ENCODE assay signal across 26 cellular contexts in the genomic region with DNA sequence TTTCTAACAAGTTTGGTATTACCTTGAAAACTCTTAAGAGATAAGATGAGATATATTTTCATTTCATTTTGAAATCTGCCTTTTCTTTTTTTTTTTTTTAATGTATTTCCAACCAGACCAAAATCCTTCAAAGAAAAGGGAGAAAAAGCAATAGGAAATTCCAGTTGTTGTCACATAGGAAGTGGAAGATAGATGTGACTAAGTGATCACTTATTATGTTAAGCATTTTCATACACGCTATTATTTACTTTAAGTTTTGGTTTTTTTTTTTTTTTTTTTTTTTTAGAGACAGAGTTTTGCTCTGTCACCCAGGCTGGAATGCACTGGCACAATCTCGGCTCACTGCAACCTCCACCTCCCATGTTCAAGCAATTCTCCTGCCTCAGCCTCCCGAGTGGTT.
DNase-seq lines count a peak whose midpoint lies in the region; ATAC-seq, FAIRE-seq and TF ChIP-seq lines count a peak whose summit lies in the region.
"Had no signal": no experiment of that assay in that cellular context is flagged by ENCODE, and none has a peak within 500 bp of the region (broad histone marks: within the 10 kb centered on the region; RNA-seq: fewer than 3 reads in every experiment).

No MANE protein-coding gene starts in this region.

- H3K36me3 ChIP-seq in endothelial cell of umbilical vein (ENCODE audit: control insufficient read depth in 2 of 2, extremely low read depth in 1 of 2, insufficient read depth in 2 of 2, low read length in 2 of 2) = peaks cover 8 to 27% of the 10 kb centered on the region in 2 experiments
- H3K36me3 ChIP-seq: neural progenitor cell had no signal

- H3K27me3 ChIP-seq in CD4-positive, alpha-beta T cell (ENCODE audit: control insufficient read depth, insufficient read depth, low read length) = no peaks in the 10 kb centered on the region
- H3K27me3 ChIP-seq in endothelial cell of umbilical vein (ENCODE audit: control insufficient read depth in 2 of 2, insufficient read depth in 2 of 2, low read length in 2 of 2) = no peaks in the 10 kb centered on the region
- H3K27me3 ChIP-seq: neural progenitor cell, stomach, transverse colon had no signal

- intact Hi-C loops in CD4-positive, alpha-beta T cell (cut with DNase I, micrococcal nuclease) = no loop called here
- intact Hi-C loops in endothelial cell of umbilical vein (cut with micrococcal nuclease) = no loop called here

- H3K9me1 ChIP-seq in endothelial cell of umbilical vein (replicated peaks; ENCODE audit: control insufficient read depth, extremely low read depth, insufficient read depth, low read length) = no peaks in the 10 kb centered on the region

- ATAC-seq in CD4-positive, alpha-beta T cell (ENCODE audit: poor library complexity) = peak; percentile 7
- ATAC-seq in GM21619 (IDR thresholded peaks at IDR 0.05; ENCODE audit: unreplicated experiment) = no peak
- ATAC-seq: lower lobe of right lung, PC-3, Right ventricle myocardium inferior, sciatic nerve had no signal

- DNase-seq in T-helper 1 cell (no peak), endothelial cell of umbilical vein (ENCODE audit: low read depth, low spot score) (peak; percentile 22), cerebellum (ENCODE audit: low spot score) (no peak), DMS79 (lab: John Stamatoyannopoulos, UW) (no peak)
- no peak for DNase-seq in CD4-positive, alpha-beta T cell
- DNase-seq in activated CD4-positive, alpha-beta memory T cell treated with anti-CD3 and anti-CD28 coated beads, Interleukin-2, amount 10 ng/mL, durations not matched to agents 7 days and 5 days = no peak
- DNase-seq: activated gamma-delta T cell treated with Interleukin-2 at 50 U/mL for 16 hours, AML-193, caudate nucleus, DMS79 treated with DMSO at 0.1 percent for 48 hours, HCEC 1CT, lower lobe of right lung, NCI-H1436 treated with DMSO at 0.1 percent for 48 hours, NCI-H510A, PC-3, stomach, transverse colon had no signal

- H3K4me1 Mint-ChIP-seq in T-helper 1 cell treated with Interleukin-12 subunit alpha and Interleukin-12 subunit beta and Interleukin-4 antibody, amounts not matched to agents 30 μg/mL and 1 μg/mL, for 36 hours (ENCODE audit: low read depth) = peaks cover 72% of the 10 kb centered on the region
- peaks cover 93% of the 10 kb centered on the region for H3K4me1 Mint-ChIP-seq in CD4-positive, alpha-beta T cell (ENCODE audit: low read depth)
- H3K4me1 Mint-ChIP-seq in activated CD4-positive, alpha-beta memory T cell treated with anti-CD3 and anti-CD28 coated beads, Interleukin-2, amount 10 ng/mL, durations not matched to agents 7 days and 5 days = peaks cover 87% of the 10 kb centered on the region

- BruUV-seq in endothelial cell of umbilical vein (replicated peaks; lab: Mats Ljungman, UMichigan) = no TSS peak

- no peak overlapping the region for H2AFZ ChIP-seq in endothelial cell of umbilical vein (ENCODE audit: low read depth, low read length)
- H2AFZ ChIP-seq: neural progenitor cell had no signal

- no peak overlapping the region for H3K4me2 ChIP-seq in endothelial cell of umbilical vein (ENCODE audit: insufficient read depth, low read length)
- H3K4me2 ChIP-seq: neural progenitor cell had no signal

- dilution Hi-C loops in endothelial cell of umbilical vein (cut with MboI; ENCODE audit: extremely low pct_ligation_motif_present, low sequenced_read_pairs) = no loop called here

- no peak for TF ChIP-seq CTCF in CD4-positive, alpha-beta T cell (IDR thresholded peaks at IDR 0.05)
- TF ChIP-seq CTCF in endothelial cell of umbilical vein (IDR thresholded peaks at IDR 0.05; ENCODE audit: extremely low read depth in 1 of 2, insufficient read depth in 1 of 2, low read depth in 1 of 2, low read length in 2 of 2) = no peak

- H3K9me3 Mint-ChIP-seq in T-helper 1 cell treated with Interleukin-12 subunit alpha and Interleukin-12 subunit beta and Interleukin-4 antibody, amounts not matched to agents 30 μg/mL and 1 μg/mL, for 36 hours = no peaks in the 10 kb centered on the region
- no peaks in the 10 kb centered on the region for H3K9me3 Mint-ChIP-seq in CD4-positive, alpha-beta T cell
- no peaks in the 10 kb centered on the region for H3K9me3 Mint-ChIP-seq in activated CD4-positive, alpha-beta memory T cell treated with anti-CD3 and anti-CD28 coated beads, Interleukin-2, amount 10 ng/mL, durations not matched to agents 7 days and 5 days
- H3K9me3 Mint-ChIP-seq: neural progenitor cell had no signal

- H4K20me1 ChIP-seq in endothelial cell of umbilical vein (replicated peaks; ENCODE audit: control insufficient read depth, extremely low read depth, insufficient read depth, low read length) = no peaks in the 10 kb centered on the region

- peaks cover 54% of the 10 kb centered on the region for H3K36me3 Mint-ChIP-seq in T-helper 1 cell treated with Interleukin-12 subunit alpha and Interleukin-12 subunit beta and Interleukin-4 antibody, amounts not matched to agents 30 μg/mL and 1 μg/mL, for 36 hours (ENCODE audit: low read depth)
- peaks cover 96% of the 10 kb centered on the region for H3K36me3 Mint-ChIP-seq in CD4-positive, alpha-beta T cell (ENCODE audit: low read depth)
- H3K36me3 Mint-ChIP-seq in activated CD4-positive, alpha-beta memory T cell treated with anti-CD3 and anti-CD28 coated beads, Interleukin-2, amount 10 ng/mL, durations not matched to agents 7 days and 5 days (ENCODE audit: low read depth) = peaks cover 74% of the 10 kb centered on the region

- H3K27me3 Mint-ChIP-seq in T-helper 1 cell treated with Interleukin-12 subunit alpha and Interleukin-12 subunit beta and Interleukin-4 antibody, amounts not matched to agents 30 μg/mL and 1 μg/mL, for 36 hours (ENCODE audit: low read depth) = no peaks in the 10 kb centered on the region
- no peaks in the 10 kb centered on the region for H3K27me3 Mint-ChIP-seq in CD4-positive, alpha-beta T cell
- no peaks in the 10 kb centered on the region for H3K27me3 Mint-ChIP-seq in activated CD4-positive, alpha-beta memory T cell treated with anti-CD3 and anti-CD28 coated beads, Interleukin-2, amount 10 ng/mL, durations not matched to agents 7 days and 5 days
- H3K27me3 Mint-ChIP-seq: progenitor cell of endocrine pancreas had no signal

- H3K27ac ChIP-seq in CD4-positive, alpha-beta T cell (ENCODE audit: low read depth, low read length) = no peak overlapping the region
- H3K27ac ChIP-seq in endothelial cell of umbilical vein (ENCODE audit: insufficient read depth, low read depth, low read length) = peak overlapping the region; percentile 38
- H3K27ac ChIP-seq: 22Rv1, lower lobe of right lung, neural progenitor cell had no signal

- FAIRE-seq in endothelial cell of umbilical vein (lab: Jason Lieb, UNC) = no peak
- FAIRE-seq: astrocyte, keratinocyte had no signal

- POLR2A ChIA-PET in CD4-positive, alpha-beta T cell (lab: Charles Lee) = interaction anchor here (1.0 to 1.4 kb wide), 8 partner anchors 15 to 351 kb away, joined by 3 to 6 read pairs (median 4); partner anchors contain the start of genes CDNF, HSPA14, MSANTD7 and SUV39H2
- POLR2A ChIA-PET in activated CD4-positive, alpha-beta memory T cell treated with anti-CD3 and anti-CD28 coated beads, Interleukin-2, amount 10 ng/mL, durations not matched to agents 7 days and 5 days (lab: Charles Lee) = interaction anchor here (1.5 to 2.8 kb wide), 5 partner anchors 15 to 309 kb away, joined by 4 to 13 read pairs (median 8); partner anchors contain the start of genes CDNF, HSPA14 and MSANTD7
- POLR2A ChIA-PET in endothelial cell of umbilical vein (lab: Charles Lee) = no interaction called here

- peak overlapping the region; percentile 72 for H3K4me3 Mint-ChIP-seq in T-helper 1 cell treated with Interleukin-12 subunit alpha and Interleukin-12 subunit beta and Interleukin-4 antibody, amounts not matched to agents 30 μg/mL and 1 μg/mL, for 36 hours
- H3K4me3 Mint-ChIP-seq in CD4-positive, alpha-beta T cell = no peak overlapping the region
- H3K4me3 Mint-ChIP-seq in activated CD4-positive, alpha-beta memory T cell treated with anti-CD3 and anti-CD28 coated beads, Interleukin-2, amount 10 ng/mL, durations not matched to agents 7 days and 5 days = no peak overlapping the region
- H3K4me3 Mint-ChIP-seq: neural progenitor cell had no signal

- peaks cover 84% of the 10 kb centered on the region for H3K79me2 ChIP-seq in endothelial cell of umbilical vein (ENCODE audit: control insufficient read depth, insufficient read depth, low read length)

- H3K4me1 ChIP-seq in endothelial cell of umbilical vein (ENCODE audit: control insufficient read depth, extremely low read depth, insufficient read depth, low read length) = peaks cover 29% of the 10 kb centered on the region
- H3K4me1 ChIP-seq: lower lobe of right lung, neural progenitor cell had no signal

- H3K9me3 ChIP-seq in CD4-positive, alpha-beta T cell (ENCODE audit: control insufficient read depth, low read length) = no peaks in the 10 kb centered on the region
- H3K9me3 ChIP-seq in endothelial cell of umbilical vein (replicated peaks; ENCODE audit: control insufficient read depth, insufficient read depth, low read length) = no peaks in the 10 kb centered on the region
- H3K9me3 ChIP-seq: lower lobe of right lung, stomach, transverse colon had no signal

- CTCF ChIA-PET in CD4-positive, alpha-beta T cell (lab: Charles Lee) = interaction anchor here (5.5 kb wide), 1 partner anchor 15 kb away, joined by 18 read pairs; no protein-coding TSS in a partner anchor
- CTCF ChIA-PET in activated CD4-positive, alpha-beta memory T cell treated with anti-CD3 and anti-CD28 coated beads, Interleukin-2, amount 10 ng/mL, durations not matched to agents 7 days and 5 days (lab: Charles Lee) = interaction anchor here (1.9 kb wide), 1 partner anchor 9 kb away, joined by 10 read pairs; no protein-coding TSS in a partner anchor
- CTCF ChIA-PET in endothelial cell of umbilical vein (lab: Charles Lee) = interaction anchor here (1.4 kb wide), 1 partner anchor 18 kb away, joined by 6 read pairs; no protein-coding TSS in a partner anchor

- no peak overlapping the region for H3K4me3 ChIP-seq in endothelial cell of umbilical vein (replicated peaks in 1 of 3; ENCODE audit: insufficient read depth in 1 of 3, low read depth in 1 of 3, low read length in 3 of 3)
- H3K4me3 ChIP-seq: lower lobe of right lung, neural progenitor cell, stomach had no signal

- TF ChIP-seq POLR2A in endothelial cell of umbilical vein (IDR thresholded peaks at IDR 0.05; ENCODE audit: low read depth, low read length) = no peak

- H3K27ac Mint-ChIP-seq in T-helper 1 cell treated with Interleukin-12 subunit alpha and Interleukin-12 subunit beta and Interleukin-4 antibody, amounts not matched to agents 30 μg/mL and 1 μg/mL, for 36 hours = peak overlapping the region; percentile 78
- peak overlapping the region; percentile 45 for H3K27ac Mint-ChIP-seq in CD4-positive, alpha-beta T cell
- peak overlapping the region; percentile 41 for H3K27ac Mint-ChIP-seq in activated CD4-positive, alpha-beta memory T cell treated with anti-CD3 and anti-CD28 coated beads, Interleukin-2, amount 10 ng/mL, durations not matched to agents 7 days and 5 days
- H3K27ac Mint-ChIP-seq: neural progenitor cell had no signal

- no peak overlapping the region for H3K9ac ChIP-seq in endothelial cell of umbilical vein (replicated peaks; ENCODE audit: extremely low read depth, insufficient read depth, low read length)
- H3K9ac ChIP-seq: neural progenitor cell had no signal

TF ChIP-seq in endothelial cell of umbilical vein, 7 proteins besides CTCF, POLR2A, EP300 and RAD21 (continues in another document):
- TF ChIP-seq GATA2 (IDR thresholded peaks at IDR 0.05; ENCODE audit: insufficient read depth, insufficient read length, low read depth, low read length) = peak; percentile 53
